Comparison of ENCODE assay signal across 8 cellular contexts in genomic region chr5:139787568-139788293, GRCh38. TPM values are rescaled to one million over a fixed set of nuclear protein-coding genes. Genes with fewer than 3 reads are reported as not detected.
DNase-seq lines count a peak whose midpoint lies in the region; ATAC-seq and TF ChIP-seq lines count a peak whose summit lies in the region.

No MANE protein-coding gene starts in this region.

- H3K4me3 ChIP-seq in A673 (ENCODE audit: low read depth, low read length, poor library complexity, severe bottlenecking): peak overlapping the region; percentile 55
- H3K4me3 ChIP-seq in liver (ENCODE audit: low read depth in 1 of 3, low read length in 3 of 3): peak overlapping the region; percentile 48 to 70 (median 62)

- H3K9me3 ChIP-seq in A673 (ENCODE audit: low read depth, low read length, poor library complexity, severe bottlenecking): no peaks in the 10 kb centered on the region
- H3K9me3 ChIP-seq in liver (ENCODE audit: control insufficient read depth in 4 of 4, low read length in 3 of 4): no peaks in the 10 kb centered on the region

- H3K27me3 ChIP-seq in A673 (replicated peaks; ENCODE audit: insufficient read depth, low read depth, low read length, poor library complexity): no peaks in the 10 kb centered on the region
- no peaks in the 10 kb centered on the region for H3K27me3 ChIP-seq in liver (ENCODE audit: control insufficient read depth in 4 of 4, insufficient read depth in 4 of 4, low read length in 3 of 4)

- H3K4me1 ChIP-seq in A673 (ENCODE audit: insufficient read depth, low read length, poor library complexity, severe bottlenecking) (no peaks in the 10 kb centered on the region), liver (ENCODE audit: control insufficient read depth in 4 of 4, insufficient read depth in 4 of 4, low read length in 3 of 4) (peaks cover 0 to 9% (median 4%) of the 10 kb centered on the region in 4 donors)

- DNase-seq in A673 (ENCODE audit: low spot score) (peak; percentile 89), NCI-H446 treated with DMSO at 0.1 percent for 48 hours (lab: John Stamatoyannopoulos, UW) (peak; percentile 58)
- peak; percentile 81 to 83 for DNase-seq in activated CD4-positive, alpha-beta T cell treated with anti-CD3 and anti-CD28 coated beads, Interleukin-2, amount 50 U/mL, for 24 hours (ENCODE audit: low read depth in 1 of 2, low spot score in 1 of 2)
- peak; percentile 87 for DNase-seq in stimulated activated CD4-positive, alpha-beta T cell treated with anti-CD3 and anti-CD28 coated beads, Interleukin-4, amount 100 ng/mL, for 1 hour

- peak overlapping the region; percentile 4 to 16 for H3K9ac ChIP-seq in liver (ENCODE audit: low read depth in 1 of 2, low read length in 2 of 2)

- no peaks in the 10 kb centered on the region for H3K4me1 Mint-ChIP-seq in dendritic cell treated with granulocyte-macrophage colony-stimulating factor and Interleukin-4, amounts not matched to agents 40 ng/mL and 50 ng/mL, for 4 days (ENCODE audit: low read depth)

- H3K4me3 Mint-ChIP-seq in dendritic cell treated with granulocyte-macrophage colony-stimulating factor and Interleukin-4, amounts not matched to agents 40 ng/mL and 50 ng/mL, for 4 days: peak overlapping the region; percentile 76

- no peaks in the 10 kb centered on the region for H3K36me3 Mint-ChIP-seq in dendritic cell treated with granulocyte-macrophage colony-stimulating factor and Interleukin-4, amounts not matched to agents 40 ng/mL and 50 ng/mL, for 4 days (ENCODE audit: low read depth)

- H3K27ac ChIP-seq in A673 (ENCODE audit: low read depth, low read length, poor library complexity, severe bottlenecking) (peak overlapping the region; percentile 16), liver (ENCODE audit: low read depth in 1 of 2, low read length in 2 of 2) (no peak overlapping the region)

- TF ChIP-seq CTCF in A673 (conservative IDR thresholded peaks at IDR 0.05; ENCODE audit: low read depth, low read length) (peak; percentile 92), liver (IDR thresholded peaks at IDR 0.05; ENCODE audit: low read depth, low read length, missing input control) (peak; percentile 99)

- H3K36me3 ChIP-seq in A673 (ENCODE audit: insufficient read depth, low read length, poor library complexity, severe bottlenecking) (no peaks in the 10 kb centered on the region), liver (ENCODE audit: control insufficient read depth in 4 of 4, insufficient read depth in 3 of 4, low read depth in 1 of 4, low read length in 3 of 4) (no peaks in the 10 kb centered on the region)

- POLR2A ChIA-PET in A673 (lab: Charles Lee; ENCODE audit: low non-redundant PET): interaction anchor here (0.7 kb wide), 1 partner anchor 355 kb away, joined by 7 read pairs; no protein-coding TSS in a partner anchor

- BruUV-seq in A673 (replicated peaks; lab: Mats Ljungman, UMichigan): no TSS peak

- no peaks in the 10 kb centered on the region for H3K9me3 Mint-ChIP-seq in dendritic cell treated with granulocyte-macrophage colony-stimulating factor and Interleukin-4, amounts not matched to agents 40 ng/mL and 50 ng/mL, for 4 days

- H3K27ac Mint-ChIP-seq in dendritic cell treated with granulocyte-macrophage colony-stimulating factor and Interleukin-4, amounts not matched to agents 40 ng/mL and 50 ng/mL, for 4 days: no peak overlapping the region

- intact Hi-C loops in A673 (cut with micrococcal nuclease; ENCODE audit: unreplicated experiment): loop anchor here (1.0 kb wide), 4 partner anchors 57 to 370 kb away; no protein-coding TSS in a partner anchor
- intact Hi-C loops in dendritic cell treated with granulocyte-macrophage colony-stimulating factor and Interleukin-4, amounts not matched to agents 40 ng/mL and 50 ng/mL, for 4 days (cut with micrococcal nuclease): loop anchor here (1.0 to 5.0 kb wide), 4 partner anchors 57 to 370 kb away; no protein-coding TSS in a partner anchor

- ATAC-seq in GM18517 (IDR thresholded peaks at IDR 0.05; ENCODE audit: unreplicated experiment) (peak; percentile 80), HG03139 (IDR thresholded peaks at IDR 0.05; ENCODE audit: unreplicated experiment) (peak; percentile 78)

- CTCF ChIA-PET in A673 (lab: Charles Lee): interaction anchor here (0.6 to 2.6 kb wide), 16 partner anchors 10 to 357 kb away, joined by 3 to 51 read pairs (median 4); no protein-coding TSS in a partner anchor

- under 1% methylated on average over 57 of the region's 57 CpGs for WGBS in liver

- TF ChIP-seq RAD21 in liver (IDR thresholded peaks at IDR 0.05): peak; percentile 95

- H3K27me3 Mint-ChIP-seq in dendritic cell treated with granulocyte-macrophage colony-stimulating factor and Interleukin-4, amounts not matched to agents 40 ng/mL and 50 ng/mL, for 4 days: peaks cover 74% of the 10 kb centered on the region

TF ChIP-seq in liver, 16 proteins besides CTCF, POLR2A, EP300 and RAD21:
- no peak for TF ChIP-seq RXRA (IDR thresholded peaks at IDR 0.05)
- peak; percentile 40 for TF ChIP-seq NR2F2 (IDR thresholded peaks at IDR 0.05)

RNA-seq across cellular contexts. Expression of gene PSD2, which starts 7.9 kb away (rescaled TPM):
- total RNA-seq in A673 (2021): 0.26 and 0.70 TPM in 2 replicates
- under 1 TPM in 1 of 2 donors, not detected in 1; 0.05 TPM for total RNA-seq in liver
- not detected for polyA plus RNA-seq in liver
